1 cellular context compared by ENCODE assay signal in the genomic region with DNA sequence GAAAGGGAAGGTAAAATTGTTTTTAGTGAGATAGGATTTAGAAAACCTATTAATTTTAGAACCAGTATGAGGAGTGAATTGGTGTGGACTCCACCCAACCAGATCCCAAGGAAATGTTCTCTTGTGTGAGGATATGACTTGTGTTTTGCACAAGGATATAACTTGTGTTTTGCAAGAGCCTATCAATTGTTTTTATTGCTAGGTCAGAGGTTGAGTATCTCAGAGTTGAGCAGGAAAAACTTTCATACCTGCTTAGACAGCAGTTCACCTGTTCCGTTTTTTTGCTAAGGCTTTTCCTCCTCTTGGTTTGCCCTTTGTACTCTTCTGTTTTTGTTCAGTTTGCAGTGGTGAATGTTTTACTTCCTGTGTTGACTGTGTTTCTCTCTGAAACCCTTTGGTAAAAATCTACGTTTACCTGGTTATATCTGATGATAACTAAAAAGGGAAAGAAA.
TF ChIP-seq lines count a peak whose summit lies in the region.

No MANE protein-coding gene starts in this region.

TF ChIP-seq in HepG2, 621 proteins besides CTCF, POLR2A, EP300 and RAD21 (continues in another document):
- peak; percentile 71 for TF ChIP-seq ASH2L (IDR thresholded peaks at IDR 0.05; ENCODE audit: insufficient read length, low read depth, low read length)
- TF ChIP-seq, protein P1, sequence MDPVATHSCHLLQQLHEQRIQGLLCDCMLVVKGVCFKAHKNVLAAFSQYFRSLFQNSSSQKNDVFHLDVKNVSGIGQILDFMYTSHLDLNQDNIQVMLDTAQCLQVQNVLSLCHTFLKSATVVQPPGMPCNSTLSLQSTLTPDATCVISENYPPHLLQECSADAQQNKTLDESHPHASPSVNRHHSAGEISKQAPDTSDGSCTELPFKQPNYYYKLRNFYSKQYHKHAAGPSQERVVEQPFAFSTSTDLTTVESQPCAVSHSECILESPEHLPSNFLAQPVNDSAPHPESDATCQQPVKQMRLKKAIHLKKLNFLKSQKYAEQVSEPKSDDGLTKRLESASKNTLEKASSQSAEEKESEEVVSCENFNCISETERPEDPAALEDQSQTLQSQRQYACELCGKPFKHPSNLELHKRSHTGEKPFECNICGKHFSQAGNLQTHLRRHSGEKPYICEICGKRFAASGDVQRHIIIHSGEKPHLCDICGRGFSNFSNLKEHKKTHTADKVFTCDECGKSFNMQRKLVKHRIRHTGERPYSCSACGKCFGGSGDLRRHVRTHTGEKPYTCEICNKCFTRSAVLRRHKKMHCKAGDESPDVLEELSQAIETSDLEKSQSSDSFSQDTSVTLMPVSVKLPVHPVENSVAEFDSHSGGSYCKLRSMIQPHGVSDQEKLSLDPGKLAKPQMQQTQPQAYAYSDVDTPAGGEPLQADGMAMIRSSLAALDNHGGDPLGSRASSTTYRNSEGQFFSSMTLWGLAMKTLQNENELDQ (CRISPR knock-in tag; IDR thresholded peaks at IDR 0.05; ENCODE audit: borderline replicate concordance), result no peak
- TF ChIP-seq SIX1 (CRISPR knock-in tag; IDR thresholded peaks at IDR 0.05; ENCODE audit: borderline replicate concordance), result peak; percentile 51; the same call in 1 of the 2 replicates
- TF ChIP-seq, protein P2, sequence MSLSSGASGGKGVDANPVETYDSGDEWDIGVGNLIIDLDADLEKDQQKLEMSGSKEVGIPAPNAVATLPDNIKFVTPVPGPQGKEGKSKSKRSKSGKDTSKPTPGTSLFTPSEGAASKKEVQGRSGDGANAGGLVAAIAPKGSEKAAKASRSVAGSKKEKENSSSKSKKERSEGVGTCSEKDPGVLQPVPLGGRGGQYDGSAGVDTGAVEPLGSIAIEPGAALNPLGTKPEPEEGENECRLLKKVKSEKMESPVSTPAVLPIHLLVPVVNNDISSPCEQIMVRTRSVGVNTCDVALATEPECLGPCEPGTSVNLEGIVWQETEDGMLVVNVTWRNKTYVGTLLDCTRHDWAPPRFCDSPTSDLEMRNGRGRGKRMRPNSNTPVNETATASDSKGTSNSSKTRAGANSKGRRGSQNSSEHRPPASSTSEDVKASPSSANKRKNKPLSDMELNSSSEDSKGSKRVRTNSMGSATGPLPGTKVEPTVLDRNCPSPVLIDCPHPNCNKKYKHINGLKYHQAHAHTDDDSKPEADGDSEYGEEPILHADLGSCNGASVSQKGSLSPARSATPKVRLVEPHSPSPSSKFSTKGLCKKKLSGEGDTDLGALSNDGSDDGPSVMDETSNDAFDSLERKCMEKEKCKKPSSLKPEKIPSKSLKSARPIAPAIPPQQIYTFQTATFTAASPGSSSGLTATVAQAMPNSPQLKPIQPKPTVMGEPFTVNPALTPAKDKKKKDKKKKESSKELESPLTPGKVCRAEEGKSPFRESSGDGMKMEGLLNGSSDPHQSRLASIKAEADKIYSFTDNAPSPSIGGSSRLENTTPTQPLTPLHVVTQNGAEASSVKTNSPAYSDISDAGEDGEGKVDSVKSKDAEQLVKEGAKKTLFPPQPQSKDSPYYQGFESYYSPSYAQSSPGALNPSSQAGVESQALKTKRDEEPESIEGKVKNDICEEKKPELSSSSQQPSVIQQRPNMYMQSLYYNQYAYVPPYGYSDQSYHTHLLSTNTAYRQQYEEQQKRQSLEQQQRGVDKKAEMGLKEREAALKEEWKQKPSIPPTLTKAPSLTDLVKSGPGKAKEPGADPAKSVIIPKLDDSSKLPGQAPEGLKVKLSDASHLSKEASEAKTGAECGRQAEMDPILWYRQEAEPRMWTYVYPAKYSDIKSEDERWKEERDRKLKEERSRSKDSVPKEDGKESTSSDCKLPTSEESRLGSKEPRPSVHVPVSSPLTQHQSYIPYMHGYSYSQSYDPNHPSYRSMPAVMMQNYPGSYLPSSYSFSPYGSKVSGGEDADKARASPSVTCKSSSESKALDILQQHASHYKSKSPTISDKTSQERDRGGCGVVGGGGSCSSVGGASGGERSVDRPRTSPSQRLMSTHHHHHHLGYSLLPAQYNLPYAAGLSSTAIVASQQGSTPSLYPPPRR (CRISPR knock-in tag; IDR thresholded peaks at IDR 0.05; ENCODE audit: borderline replicate concordance), result peak; percentile 41; the same call in 1 of the 2 replicates
- TF ChIP-seq HOXA3 (CRISPR knock-in tag; IDR thresholded peaks at IDR 0.05), result peak; percentile 31; the same call in 1 of the 2 replicates
- no peak for TF ChIP-seq HNRNPLL (IDR thresholded peaks at IDR 0.05; ENCODE audit: low read depth, low read length, poor library complexity, severe bottlenecking)
- no peak for TF ChIP-seq ZNF674 (CRISPR knock-in tag; IDR thresholded peaks at IDR 0.05; ENCODE audit: low read depth)
- peak; percentile 53; the same call in 1 of the 2 replicates for TF ChIP-seq KDM5A (IDR thresholded peaks at IDR 0.05; ENCODE audit: borderline replicate concordance, low read length)
- TF ChIP-seq CEBPG (CRISPR knock-in tag; IDR thresholded peaks at IDR 0.05), result peak; percentile 77
- peak; percentile 71 for TF ChIP-seq NCOA2 (CRISPR knock-in tag; IDR thresholded peaks at IDR 0.05)
- no peak for TF ChIP-seq PRMT3 (CRISPR knock-in tag; IDR thresholded peaks at IDR 0.05; ENCODE audit: borderline replicate concordance, low read depth)
- TF ChIP-seq BCL6 (CRISPR knock-in tag; IDR thresholded peaks at IDR 0.05), result peak; percentile 60
- TF ChIP-seq RARA (CRISPR knock-in tag; IDR thresholded peaks at IDR 0.05), result 0 out of 2 replicates have a peak, but pooled peaks have one; percentile 47
- peak; percentile 97 for TF ChIP-seq PPARG (CRISPR knock-in tag; conservative IDR thresholded peaks at IDR 0.05)
- no peak for TF ChIP-seq ZKSCAN1 (IDR thresholded peaks at IDR 0.05; ENCODE audit: low read length)
- peak; percentile 38; the same call in 1 of the 2 replicates for TF ChIP-seq GABPB1 (CRISPR knock-in tag; IDR thresholded peaks at IDR 0.05)
- peak; percentile 80 for TF ChIP-seq RCOR2 (CRISPR knock-in tag; IDR thresholded peaks at IDR 0.05)
- no peak for TF ChIP-seq ZNF160 (CRISPR knock-in tag; IDR thresholded peaks at IDR 0.05)
- peak; percentile 86; the same call in 1 of the 2 replicates for TF ChIP-seq SOX5 (CRISPR knock-in tag; IDR thresholded peaks at IDR 0.05; ENCODE audit: borderline replicate concordance)
- TF ChIP-seq REPIN1 (CRISPR knock-in tag; IDR thresholded peaks at IDR 0.05; ENCODE audit: borderline replicate concordance, low read depth), result peak; percentile 33; the same call in 1 of the 2 replicates
- TF ChIP-seq, protein P3, sequence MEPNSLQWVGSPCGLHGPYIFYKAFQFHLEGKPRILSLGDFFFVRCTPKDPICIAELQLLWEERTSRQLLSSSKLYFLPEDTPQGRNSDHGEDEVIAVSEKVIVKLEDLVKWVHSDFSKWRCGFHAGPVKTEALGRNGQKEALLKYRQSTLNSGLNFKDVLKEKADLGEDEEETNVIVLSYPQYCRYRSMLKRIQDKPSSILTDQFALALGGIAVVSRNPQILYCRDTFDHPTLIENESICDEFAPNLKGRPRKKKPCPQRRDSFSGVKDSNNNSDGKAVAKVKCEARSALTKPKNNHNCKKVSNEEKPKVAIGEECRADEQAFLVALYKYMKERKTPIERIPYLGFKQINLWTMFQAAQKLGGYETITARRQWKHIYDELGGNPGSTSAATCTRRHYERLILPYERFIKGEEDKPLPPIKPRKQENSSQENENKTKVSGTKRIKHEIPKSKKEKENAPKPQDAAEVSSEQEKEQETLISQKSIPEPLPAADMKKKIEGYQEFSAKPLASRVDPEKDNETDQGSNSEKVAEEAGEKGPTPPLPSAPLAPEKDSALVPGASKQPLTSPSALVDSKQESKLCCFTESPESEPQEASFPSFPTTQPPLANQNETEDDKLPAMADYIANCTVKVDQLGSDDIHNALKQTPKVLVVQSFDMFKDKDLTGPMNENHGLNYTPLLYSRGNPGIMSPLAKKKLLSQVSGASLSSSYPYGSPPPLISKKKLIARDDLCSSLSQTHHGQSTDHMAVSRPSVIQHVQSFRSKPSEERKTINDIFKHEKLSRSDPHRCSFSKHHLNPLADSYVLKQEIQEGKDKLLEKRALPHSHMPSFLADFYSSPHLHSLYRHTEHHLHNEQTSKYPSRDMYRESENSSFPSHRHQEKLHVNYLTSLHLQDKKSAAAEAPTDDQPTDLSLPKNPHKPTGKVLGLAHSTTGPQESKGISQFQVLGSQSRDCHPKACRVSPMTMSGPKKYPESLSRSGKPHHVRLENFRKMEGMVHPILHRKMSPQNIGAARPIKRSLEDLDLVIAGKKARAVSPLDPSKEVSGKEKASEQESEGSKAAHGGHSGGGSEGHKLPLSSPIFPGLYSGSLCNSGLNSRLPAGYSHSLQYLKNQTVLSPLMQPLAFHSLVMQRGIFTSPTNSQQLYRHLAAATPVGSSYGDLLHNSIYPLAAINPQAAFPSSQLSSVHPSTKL (CRISPR knock-in tag; IDR thresholded peaks at IDR 0.05), result peak; percentile 81
- peak; percentile 49; the same call in 1 of the 2 replicates for TF ChIP-seq SALL1 (CRISPR knock-in tag; IDR thresholded peaks at IDR 0.05)
- TF ChIP-seq ZNF124 (CRISPR knock-in tag; IDR thresholded peaks at IDR 0.05), result 0 out of 2 replicates have a peak, but pooled peaks have one; percentile 17
- TF ChIP-seq SIN3A (IDR thresholded peaks at IDR 0.05; ENCODE audit: borderline replicate concordance, low read depth, low read length), result no peak
- TF ChIP-seq ZSCAN29 (CRISPR knock-in tag; conservative IDR thresholded peaks at IDR 0.05), result peak; percentile 97
- TF ChIP-seq SAP130 (CRISPR knock-in tag; IDR thresholded peaks at IDR 0.05; ENCODE audit: low read depth), result peak; percentile 90
- TF ChIP-seq, protein P4, sequence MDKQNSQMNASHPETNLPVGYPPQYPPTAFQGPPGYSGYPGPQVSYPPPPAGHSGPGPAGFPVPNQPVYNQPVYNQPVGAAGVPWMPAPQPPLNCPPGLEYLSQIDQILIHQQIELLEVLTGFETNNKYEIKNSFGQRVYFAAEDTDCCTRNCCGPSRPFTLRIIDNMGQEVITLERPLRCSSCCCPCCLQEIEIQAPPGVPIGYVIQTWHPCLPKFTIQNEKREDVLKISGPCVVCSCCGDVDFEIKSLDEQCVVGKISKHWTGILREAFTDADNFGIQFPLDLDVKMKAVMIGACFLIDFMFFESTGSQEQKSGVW (CRISPR knock-in tag; IDR thresholded peaks at IDR 0.05; ENCODE audit: borderline replicate concordance), result no peak
- peak; percentile 82 for TF ChIP-seq NR2C2 (CRISPR knock-in tag; IDR thresholded peaks at IDR 0.05; ENCODE audit: borderline replicate concordance)
- TF ChIP-seq KDM4B (CRISPR knock-in tag; IDR thresholded peaks at IDR 0.05), result 0 out of 2 replicates have a peak, but pooled peaks have one; percentile 53
- TF ChIP-seq, protein P5, sequence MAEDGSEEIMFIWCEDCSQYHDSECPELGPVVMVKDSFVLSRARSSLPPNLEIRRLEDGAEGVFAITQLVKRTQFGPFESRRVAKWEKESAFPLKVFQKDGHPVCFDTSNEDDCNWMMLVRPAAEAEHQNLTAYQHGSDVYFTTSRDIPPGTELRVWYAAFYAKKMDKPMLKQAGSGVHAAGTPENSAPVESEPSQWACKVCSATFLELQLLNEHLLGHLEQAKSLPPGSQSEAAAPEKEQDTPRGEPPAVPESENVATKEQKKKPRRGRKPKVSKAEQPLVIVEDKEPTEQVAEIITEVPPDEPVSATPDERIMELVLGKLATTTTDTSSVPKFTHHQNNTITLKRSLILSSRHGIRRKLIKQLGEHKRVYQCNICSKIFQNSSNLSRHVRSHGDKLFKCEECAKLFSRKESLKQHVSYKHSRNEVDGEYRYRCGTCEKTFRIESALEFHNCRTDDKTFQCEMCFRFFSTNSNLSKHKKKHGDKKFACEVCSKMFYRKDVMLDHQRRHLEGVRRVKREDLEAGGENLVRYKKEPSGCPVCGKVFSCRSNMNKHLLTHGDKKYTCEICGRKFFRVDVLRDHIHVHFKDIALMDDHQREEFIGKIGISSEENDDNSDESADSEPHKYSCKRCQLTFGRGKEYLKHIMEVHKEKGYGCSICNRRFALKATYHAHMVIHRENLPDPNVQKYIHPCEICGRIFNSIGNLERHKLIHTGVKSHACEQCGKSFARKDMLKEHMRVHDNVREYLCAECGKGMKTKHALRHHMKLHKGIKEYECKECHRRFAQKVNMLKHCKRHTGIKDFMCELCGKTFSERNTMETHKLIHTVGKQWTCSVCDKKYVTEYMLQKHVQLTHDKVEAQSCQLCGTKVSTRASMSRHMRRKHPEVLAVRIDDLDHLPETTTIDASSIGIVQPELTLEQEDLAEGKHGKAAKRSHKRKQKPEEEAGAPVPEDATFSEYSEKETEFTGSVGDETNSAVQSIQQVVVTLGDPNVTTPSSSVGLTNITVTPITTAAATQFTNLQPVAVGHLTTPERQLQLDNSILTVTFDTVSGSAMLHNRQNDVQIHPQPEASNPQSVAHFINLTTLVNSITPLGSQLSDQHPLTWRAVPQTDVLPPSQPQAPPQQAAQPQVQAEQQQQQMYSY (CRISPR knock-in tag; IDR thresholded peaks at IDR 0.05), result peak; percentile 29; the same call in 1 of the 2 replicates
- peak; percentile 79 for TF ChIP-seq KAT8 (CRISPR knock-in tag; IDR thresholded peaks at IDR 0.05)
- TF ChIP-seq SOX6 (IDR thresholded peaks at IDR 0.05), result no peak
- peak; percentile 79 for TF ChIP-seq SOX6 (CRISPR knock-in tag; IDR thresholded peaks at IDR 0.05)
- TF ChIP-seq, protein P6, sequence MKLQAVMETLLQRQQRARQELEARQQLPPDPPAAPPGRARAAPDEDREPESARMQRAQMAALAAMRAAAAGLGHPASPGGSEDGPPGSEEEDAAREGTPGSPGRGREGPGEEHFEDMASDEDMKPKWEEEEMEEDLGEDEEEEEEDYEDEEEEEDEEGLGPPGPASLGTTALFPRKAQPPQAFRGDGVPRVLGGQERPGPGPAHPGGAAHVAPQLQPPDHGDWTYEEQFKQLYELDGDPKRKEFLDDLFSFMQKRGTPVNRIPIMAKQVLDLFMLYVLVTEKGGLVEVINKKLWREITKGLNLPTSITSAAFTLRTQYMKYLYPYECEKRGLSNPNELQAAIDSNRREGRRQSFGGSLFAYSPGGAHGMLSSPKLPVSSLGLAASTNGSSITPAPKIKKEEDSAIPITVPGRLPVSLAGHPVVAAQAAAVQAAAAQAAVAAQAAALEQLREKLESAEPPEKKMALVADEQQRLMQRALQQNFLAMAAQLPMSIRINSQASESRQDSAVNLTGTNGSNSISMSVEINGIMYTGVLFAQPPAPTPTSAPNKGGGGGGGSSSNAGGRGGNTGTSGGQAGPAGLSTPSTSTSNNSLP (IDR thresholded peaks at IDR 0.05; ENCODE audit: low read depth, low read length), result 0 out of 2 replicates have a peak, but pooled peaks have one; percentile 38
- no peak; the same call in 1 of the 2 replicates for TF ChIP-seq ZNF652 (CRISPR knock-in tag; IDR thresholded peaks at IDR 0.05; ENCODE audit: borderline replicate concordance, low read depth)
- peak; percentile 79; the same call in 1 of the 2 replicates for TF ChIP-seq IRF2 (CRISPR knock-in tag; IDR thresholded peaks at IDR 0.05)
- TF ChIP-seq ZEB1 (IDR thresholded peaks at IDR 0.05; ENCODE audit: insufficient replicate concordance, low read depth), result peak; percentile 100
- TF ChIP-seq SOX13 (IDR thresholded peaks at IDR 0.05), result no peak
- TF ChIP-seq SOX13 (CRISPR knock-in tag; conservative IDR thresholded peaks at IDR 0.05 in 1 of 2, IDR thresholded peaks at IDR 0.05 in 1 of 2), result peak in 1 of 2 experiments; percentile 80; a peak in 2 of 4 replicates
- peak; percentile 43 for TF ChIP-seq THAP11 (CRISPR knock-in tag; IDR thresholded peaks at IDR 0.05)
- TF ChIP-seq ZNF614 (CRISPR knock-in tag; IDR thresholded peaks at IDR 0.05; ENCODE audit: borderline replicate concordance), result peak; percentile 45; the same call in 1 of the 2 replicates
